Comparison of ENCODE assay signal across 23 cellular contexts in the genomic region with DNA sequence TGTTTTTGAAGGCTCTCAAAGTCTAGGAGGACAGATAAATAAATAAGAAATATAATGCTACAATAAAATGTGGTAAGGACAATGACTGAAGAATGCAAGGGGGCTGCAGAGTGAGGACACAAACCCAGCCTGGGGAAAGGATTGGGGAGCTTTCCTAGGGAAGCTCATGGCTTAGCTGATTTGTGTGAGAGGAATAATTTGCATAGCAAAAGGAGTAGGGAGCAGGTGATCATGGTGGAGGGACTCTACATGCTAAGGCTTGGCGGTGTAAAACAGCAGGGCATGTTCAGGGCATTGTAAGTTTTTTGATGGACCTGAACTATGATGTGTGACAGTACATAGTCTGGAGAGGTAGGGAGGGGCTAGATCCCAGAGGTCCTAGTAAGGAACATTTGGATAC. TPM values are rescaled to one million over a fixed set of nuclear protein-coding genes. Genes with fewer than 3 reads are reported as not detected.
DNase-seq lines count a peak whose midpoint lies in the region; ATAC-seq, FAIRE-seq and TF ChIP-seq lines count a peak whose summit lies in the region.
"Had no signal": no experiment of that assay in that cellular context is flagged by ENCODE, and none has a peak within 500 bp of the region (broad histone marks: within the 10 kb centered on the region; RNA-seq: fewer than 3 reads in every experiment).

No MANE protein-coding gene starts in this region.

- no peak overlapping the region for H3K4ac ChIP-seq in H1 (replicated peaks; ENCODE audit: insufficient read length, low read depth, low read length)

- H3K18ac ChIP-seq in H1 (ENCODE audit: extremely low read depth, low read length), result no peak overlapping the region

- 68% methylated on average over 1 of the region's 1 CpG; no CpG with 5 or more reads in 1 of the 2 experiments for WGBS in H1 (ENCODE audit: extremely low coverage in 1 of 2, insufficient coverage in 1 of 2, insufficient read length in 1 of 2, insufficient replicate concordance in 2 of 2, low coverage in 1 of 2, low lambda C conversion rate in 2 of 2, missing lambda C conversion rate in 1 of 2), 2 experiments

- no peak overlapping the region for H2AK5ac ChIP-seq in H1 (ENCODE audit: low read depth, low read length)

- H3K4me2 ChIP-seq in H1 (ENCODE audit: insufficient read depth in 1 of 2, low read depth in 2 of 2, low read length in 2 of 2), result no peak overlapping the region
- H3K4me2 ChIP-seq: A549; BLaER1 treated with 17β-estradiol and CSF1 and Interleukin-3, amounts not matched to agents 10 nM and 100 nM had no signal

- no peak overlapping the region for H3K9ac ChIP-seq in H1 (replicated peaks in 1 of 4; ENCODE audit: extremely low read depth in 1 of 4, low read depth in 3 of 4, low read length in 3 of 4)
- H3K9ac ChIP-seq: BLaER1 treated with 17β-estradiol and CSF1 and Interleukin-3, amounts not matched to agents 10 nM and 100 nM had no signal

- TF ChIP-seq CTCF in WTC11 (IDR thresholded peaks at IDR 0.05), result no peak
- no peak for TF ChIP-seq CTCF in H1 (IDR thresholded peaks at IDR 0.05; ENCODE audit: control extremely low read depth in 1 of 3, insufficient read depth in 1 of 3, low read depth in 1 of 3, low read length in 3 of 3)

- no peaks in the 10 kb centered on the region for H4K20me1 ChIP-seq in H1 (replicated peaks in 1 of 2; ENCODE audit: control insufficient read depth in 1 of 2, insufficient read depth in 2 of 2, low read length in 2 of 2)
- H4K20me1 ChIP-seq: BLaER1 treated with 17β-estradiol and CSF1 and Interleukin-3, amounts not matched to agents 10 nM and 100 nM had no signal

- no peaks in the 10 kb centered on the region for H3K27me3 ChIP-seq in H1 (replicated peaks in 1 of 4; ENCODE audit: control insufficient read depth in 3 of 4, extremely low read depth in 1 of 4, insufficient read depth in 3 of 4, low read length in 3 of 4)
- H3K27me3 ChIP-seq: BLaER1 treated with 17β-estradiol and CSF1 and Interleukin-3, amounts not matched to agents 10 nM and 100 nM had no signal

- H4K5ac ChIP-seq in H1 (ENCODE audit: insufficient read length, low read depth, low read length), result no peak overlapping the region

- H3K27ac Mint-ChIP-seq in WTC11, result no peak overlapping the region
- no peak overlapping the region for H3K27ac Mint-ChIP-seq in activated T-cell treated with anti-CD3 and anti-CD28 coated beads, Interleukin-2, amount 50 U/mL, for 24 hours
- H3K27ac Mint-ChIP-seq: B cell; CD4-positive, alpha-beta T cell; CD8-positive, alpha-beta T cell had no signal

- no peaks in the 10 kb centered on the region; the same call in 1 of the 2 replicates for H3K9me3 Mint-ChIP-seq in WTC11
- H3K9me3 Mint-ChIP-seq in activated T-cell treated with anti-CD3 and anti-CD28 coated beads, Interleukin-2, amount 50 U/mL, for 24 hours, result no peaks in the 10 kb centered on the region
- H3K9me3 Mint-ChIP-seq: CD4-positive, alpha-beta T cell; CD8-positive, alpha-beta T cell had no signal

- TF ChIP-seq POLR2A in H1 (IDR thresholded peaks at IDR 0.05; ENCODE audit: control extremely low read depth in 1 of 2, low read depth in 2 of 2, low read length in 2 of 2), result no peak

- H3K4me3 ChIP-seq in H1 (ENCODE audit: extremely low read depth in 1 of 4, insufficient read depth in 2 of 4, low read depth in 3 of 4, low read length in 4 of 4), result no peak overlapping the region
- H3K4me3 ChIP-seq: A549; BLaER1 treated with 17β-estradiol and CSF1 and Interleukin-3, amounts not matched to agents 10 nM and 100 nM had no signal

- no peak overlapping the region for H3K56ac ChIP-seq in H1 (replicated peaks; ENCODE audit: insufficient read length, low read depth, low read length)

- H3K79me1 ChIP-seq in H1 (ENCODE audit: low read depth, low read length), result no peaks in the 10 kb centered on the region

- no peaks in the 10 kb centered on the region for H3K79me2 ChIP-seq in H1 (ENCODE audit: control insufficient read depth in 1 of 2, insufficient read depth in 2 of 2, low read length in 2 of 2)

- H2BK12ac ChIP-seq in H1 (ENCODE audit: low read depth, low read length), result no peak overlapping the region

- no peak for TF ChIP-seq RAD21 in H1 (IDR thresholded peaks at IDR 0.05 in 1 of 2, conservative IDR thresholded peaks at IDR 0.05 in 1 of 2; ENCODE audit: low read depth in 2 of 2, low read length in 2 of 2)

- no peak for TF ChIP-seq EP300 in H1 (IDR thresholded peaks at IDR 0.05; ENCODE audit: borderline replicate concordance in 1 of 2, low read depth in 2 of 2, low read length in 2 of 2)

- H4K91ac ChIP-seq in H1 (replicated peaks; ENCODE audit: insufficient read length, low read length), result no peak overlapping the region

- no peaks in the 10 kb centered on the region for H3K27me3 Mint-ChIP-seq in WTC11 (ENCODE audit: low read depth)
- H3K27me3 Mint-ChIP-seq in activated T-cell treated with anti-CD3 and anti-CD28 coated beads, Interleukin-2, amount 50 U/mL, for 24 hours, result no peaks in the 10 kb centered on the region
- H3K27me3 Mint-ChIP-seq: B cell; CD4-positive, alpha-beta T cell had no signal

- POLR2A ChIA-PET in WTC11 (lab: Charles Lee), result no interaction called here
- POLR2A ChIA-PET in H1 (lab: Charles Lee; ENCODE audit: partially characterized antibody), result no interaction called here

- H3K36me3 ChIP-seq in H1 (ENCODE audit: control insufficient read depth in 2 of 4, insufficient read depth in 4 of 4, low read length in 3 of 4), result no peaks in the 10 kb centered on the region
- H3K36me3 ChIP-seq: BLaER1 treated with 17β-estradiol and CSF1 and Interleukin-3, amounts not matched to agents 10 nM and 100 nM had no signal

- no peak overlapping the region; the same call in 1 of the 2 replicates for H2BK5ac ChIP-seq in H1 (ENCODE audit: low read depth, low read length)

- H3K27ac ChIP-seq in H1 (ENCODE audit: low read depth, low read length), result no peak overlapping the region
- H3K27ac ChIP-seq: 22Rv1; A549; BLaER1 treated with 17β-estradiol and CSF1 and Interleukin-3, amounts not matched to agents 10 nM and 100 nM; C4-2B had no signal

- H3K4me1 Mint-ChIP-seq in WTC11, result peaks cover 16% of the 10 kb centered on the region
- H3K4me1 Mint-ChIP-seq in activated T-cell treated with anti-CD3 and anti-CD28 coated beads, Interleukin-2, amount 50 U/mL, for 24 hours (ENCODE audit: low read depth), result no peaks in the 10 kb centered on the region

- no peak overlapping the region for H2AFZ ChIP-seq in H1 (ENCODE audit: low read length)

- peak; percentile 73 for ATAC-seq in WTC11
- ATAC-seq: A549; CD8-positive, alpha-beta T cell had no signal

- no peaks in the 10 kb centered on the region for H3K9me3 ChIP-seq in H1 (ENCODE audit: insufficient read depth in 2 of 2, low read depth in 1 of 2, low read length in 1 of 2)
- H3K9me3 ChIP-seq: A549; BLaER1 treated with 17β-estradiol and CSF1 and Interleukin-3, amounts not matched to agents 10 nM and 100 nM; Caco-2 had no signal

- H4K8ac ChIP-seq in H1 (ENCODE audit: extremely low read depth, insufficient read depth, low read length), result no peak overlapping the region

- no peaks in the 10 kb centered on the region for H3K23me2 ChIP-seq in H1 (ENCODE audit: low read depth, low read length)

- H3K14ac ChIP-seq in H1 (ENCODE audit: insufficient read length), result no peak overlapping the region

- H2BK120ac ChIP-seq in H1 (replicated peaks; ENCODE audit: low read depth, low read length), result no peak overlapping the region

- no peak overlapping the region for H3K23ac ChIP-seq in H1 (ENCODE audit: insufficient read length)

- CTCF ChIA-PET in WTC11 (lab: Charles Lee), result interaction anchor here (0.6 to 1.0 kb wide), 3 partner anchors 53 to 165 kb away, joined by 3 to 6 read pairs (median 3); no protein-coding TSS in a partner anchor
- CTCF ChIA-PET in H1 (lab: Charles Lee; ENCODE audit: partially characterized antibody), result interaction anchor here (1.0 to 2.4 kb wide), 5 partner anchors 10 to 85 kb away, joined by 3 to 9 read pairs (median 3); no protein-coding TSS in a partner anchor

- no peak overlapping the region for H3K4me3 Mint-ChIP-seq in WTC11
- no peak overlapping the region for H3K4me3 Mint-ChIP-seq in activated T-cell treated with anti-CD3 and anti-CD28 coated beads, Interleukin-2, amount 50 U/mL, for 24 hours
- H3K4me3 Mint-ChIP-seq: B cell; CD4-positive, alpha-beta T cell; CD8-positive, alpha-beta T cell had no signal

- FAIRE-seq in H1 (lab: Jason Lieb, UNC), result peak; percentile 58
- FAIRE-seq: A549, D721Med, G401.6, GM12891, GM19239 had no signal

- no peak overlapping the region for H2BK15ac ChIP-seq in H1 (ENCODE audit: low read length)

- no peak overlapping the region for H2BK20ac ChIP-seq in H1 (ENCODE audit: low read length)

- H3K36me3 Mint-ChIP-seq in WTC11, result no peaks in the 10 kb centered on the region
- no peaks in the 10 kb centered on the region for H3K36me3 Mint-ChIP-seq in activated T-cell treated with anti-CD3 and anti-CD28 coated beads, Interleukin-2, amount 50 U/mL, for 24 hours (ENCODE audit: low read depth)
- H3K36me3 Mint-ChIP-seq: CD8-positive, alpha-beta T cell had no signal

- peaks cover 0 to 7% (median 4%) of the 10 kb centered on the region in 4 experiments; a peak in 5 of 7 replicates for H3K4me1 ChIP-seq in H1 (replicated peaks in 1 of 4; ENCODE audit: control insufficient read depth in 3 of 4, insufficient read depth in 4 of 4, low read length in 3 of 4)
- H3K4me1 ChIP-seq: A549 had no signal

- DNase-seq in NCI-H526 (lab: John Stamatoyannopoulos, UW) (peak; percentile 14 to 59), NCI-H526 treated with DMSO at 0.1 percent for 48 hours (lab: John Stamatoyannopoulos, UW) (no peak), WTC11 (ENCODE audit: low spot score) (no peak), H1 (ENCODE audit: low read depth in 1 of 2, low spot score in 2 of 2) (no peak), NCI-H1092 treated with DMSO at 0.1 percent for 48 hours (lab: John Stamatoyannopoulos, UW) (no peak)
- no peak for DNase-seq in activated CD4-positive, alpha-beta T cell treated with anti-CD3 and anti-CD28 coated beads, Interleukin-2, amount 50 U/mL, for 48 hours
- DNase-seq in activated T-cell treated with anti-CD3 and anti-CD28 coated beads, Interleukin-2, amount 50 U/mL, for 24 hours, result no peak
- DNase-seq: AML-193; Caco-2; Calu3; CD4-positive, alpha-beta T cell; CD8-positive, alpha-beta T cell; DMS79 treated with DMSO at 0.1 percent for 48 hours; GF-D8 had no signal

TF ChIP-seq in H1, 55 proteins besides CTCF, POLR2A, EP300 and RAD21 (continues in another document):
- TF ChIP-seq SP4 (IDR thresholded peaks at IDR 0.05; ENCODE audit: low read length), result no peak
- TF ChIP-seq MAFK (IDR thresholded peaks at IDR 0.05; ENCODE audit: low read depth, low read length), result no peak

RNA-seq across cellular contexts. Expression of gene CLINT1, which starts 49.5 kb away (rescaled TPM):
- total RNA-seq in WTC11 (2021), result 74.6 to 79.6 TPM (median 76.1 TPM) in 3 replicates
- total RNA-seq in H1 (2021; fragmentation: NEBNext Ultra II Directional; extraction: Animal tissue kit (Norgen Biotek cat#: 25700)), result 84.7 and 85.9 TPM in 2 replicates
- polyA plus RNA-seq in H1 (2011; rRNA removed), result 121 and 140 TPM in 2 replicates
- 113 TPM for polyA plus RNA-seq in H1 (2011; cell fraction: cytosol; rRNA removed)
- 184 TPM for polyA plus RNA-seq in H1 (2011; cell fraction: nucleus; rRNA removed)
- 63.2 to 84.1 TPM (median 78.8 TPM) in 4 replicates for polyA plus RNA-seq in H1 (2012, experiment 1 of 2)
- 4.8 TPM for polyA plus RNA-seq in H1 (2012, experiment 2 of 2)
- 61.4 TPM for polyA plus RNA-seq in H1 (2013, experiment 1 of 2)
- 59.7 TPM for polyA plus RNA-seq in H1 (2013, experiment 2 of 2)
- polyA minus RNA-seq in H1 (2011; rRNA and poly(A)+ RNA removed), result 291 and 319 TPM in 2 replicates
- polyA minus RNA-seq in H1 (2011; cell fraction: cytosol; rRNA and poly(A)+ RNA removed), result 78.7 TPM
- 111 TPM for polyA minus RNA-seq in H1 (2011; cell fraction: nucleus; rRNA and poly(A)+ RNA removed)

Comparison
In these comparisons a context has a peak if more than half of its experiments do, and no peak if none do; other contexts are left out.
1. DNase-seq: peak in NCI-H526 (2 of 2); none in NCI-H526 treated with DMSO at 0.1 percent for 48 hours (single experiment), WTC11 (single experiment), H1 (0 of 2), activated CD4-positive, alpha-beta T cell treated with anti-CD3 and anti-CD28 coated beads, Interleukin-2, amount 50 U/mL, for 48 hours (0 of 2), activated T-cell treated with anti-CD3 and anti-CD28 coated beads, Interleukin-2, amount 50 U/mL, for 24 hours (single experiment) and NCI-H1092 treated with DMSO at 0.1 percent for 48 hours (single experiment).